12 cellular contexts compared by ENCODE assay signal in the genomic region with DNA sequence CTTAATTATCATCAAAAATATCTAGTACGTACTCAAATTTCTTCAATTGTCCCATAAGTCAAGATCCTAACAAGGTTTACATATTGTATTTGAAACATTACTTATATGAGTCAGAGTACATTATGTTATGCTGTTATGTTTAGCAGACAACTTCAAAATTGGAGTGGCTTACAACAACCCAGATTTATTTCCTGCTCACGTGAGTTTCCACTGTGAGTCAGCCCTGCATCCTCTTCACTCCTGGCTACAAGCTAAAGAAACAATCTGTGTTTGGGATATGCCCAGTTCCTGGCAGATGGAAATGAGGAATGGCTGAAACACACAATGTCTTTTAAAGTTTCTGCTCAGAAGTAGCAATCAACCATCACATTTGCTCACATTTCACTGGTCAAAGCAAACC. TPM values are rescaled to one million over a fixed set of nuclear protein-coding genes. Genes with fewer than 3 reads are reported as not detected.
DNase-seq lines count a peak whose midpoint lies in the region; FAIRE-seq and TF ChIP-seq lines count a peak whose summit lies in the region.
"Had no signal": no experiment of that assay in that cellular context is flagged by ENCODE, and none has a peak within 500 bp of the region (broad histone marks: within the 10 kb centered on the region; RNA-seq: fewer than 3 reads in every experiment).

No MANE protein-coding gene starts in this region.

- no peak for TF ChIP-seq POLR2A in uterus (IDR thresholded peaks at IDR 0.05)

- H3K27ac ChIP-seq in uterus: peak overlapping the region; percentile 69 to 80
- H3K27ac ChIP-seq: A549, testis had no signal

- H3K27me3 ChIP-seq in bronchial epithelial cell (ENCODE audit: control insufficient read depth, insufficient read depth, low read length) (no peaks in the 10 kb centered on the region), uterus (no peaks in the 10 kb centered on the region)
- H3K27me3 ChIP-seq: testis had no signal

- TF ChIP-seq CTCF in bronchial epithelial cell (IDR thresholded peaks at IDR 0.05; ENCODE audit: insufficient read depth, low read length, severe bottlenecking) (no peak), uterus (IDR thresholded peaks at IDR 0.05) (peak in 1 of 4 experiments; percentile 3), GM13977 (IDR thresholded peaks at IDR 0.05; ENCODE audit: extremely low read depth, insufficient read depth, missing control alignments) (no peak)

- H3K36me3 ChIP-seq in bronchial epithelial cell (ENCODE audit: control insufficient read depth, insufficient read depth, low read length): no peaks in the 10 kb centered on the region
- no peaks in the 10 kb centered on the region for H3K36me3 ChIP-seq in uterus

- no peaks in the 10 kb centered on the region for H3K9me3 ChIP-seq in uterus
- H3K9me3 ChIP-seq: A549, testis had no signal

- FAIRE-seq in bronchial epithelial cell (lab: Jason Lieb, UNC): no peak
- FAIRE-seq: A549 had no signal

- no peak overlapping the region for H3K4me3 ChIP-seq in bronchial epithelial cell (ENCODE audit: low read depth, low read length)
- no peak overlapping the region for H3K4me3 ChIP-seq in uterus
- H3K4me3 ChIP-seq: A549, testis had no signal

- in situ Hi-C loops in GM13977 (cut with MboI; ENCODE audit: low pct_unique_long_range_greater_than_20kb, low sequenced_read_pairs, unreplicated experiment): no loop called here

- no peaks in the 10 kb centered on the region for H3K4me1 ChIP-seq in uterus
- H3K4me1 ChIP-seq: A549, testis had no signal

- DNase-seq in NCI-H2196 (lab: John Stamatoyannopoulos, UW; ENCODE audit: unreplicated experiment) (peak; percentile 10), NCI-H2196 treated with DMSO at 0.1 percent for 48 hours (lab: John Stamatoyannopoulos, UW; ENCODE audit: unreplicated experiment) (no peak), bronchial epithelial cell (ENCODE audit: low read depth) (peak; percentile 87), iris pigment epithelial cell (ENCODE audit: low read depth) (peak; percentile 92), uterus (peak; percentile 38 to 78), mucosa of gallbladder (ENCODE audit: low spot score) (no peak), NCI-H748 treated with DMSO at 0.1 percent for 48 hours (lab: John Stamatoyannopoulos, UW) (no peak), GM13977 (ENCODE audit: low spot score) (no peak)
- DNase-seq: activated CD8-positive, alpha-beta memory T cell treated with anti-CD3 and anti-CD28 coated beads for 24 hours; MV-4-11; testis had no signal

- intact Hi-C loops in uterus (cut with DNase I; ENCODE audit: low total_unique reads): no loop called here

RNA-seq across cellular contexts. Expression of a gene that starts 31.5 kb away (rescaled TPM):
- total RNA-seq in bronchial epithelial cell (29.5 and 34.1 TPM in 2 replicates), uterus (10 to 100 TPM; 34.7 to 92.7 (median 67.4) TPM), mucosa of gallbladder (40.1 TPM)

Comparison
In these comparisons a context has a peak if more than half of its experiments do, and no peak if none do; other contexts are left out.
1. DNase-seq: peak in NCI-H2196 (single experiment), bronchial epithelial cell (single experiment), iris pigment epithelial cell (single experiment) and uterus (2 of 2); none in NCI-H2196 treated with DMSO at 0.1 percent for 48 hours (single experiment), mucosa of gallbladder (single experiment), NCI-H748 treated with DMSO at 0.1 percent for 48 hours (single experiment) and GM13977 (single experiment).